32 cellular contexts compared by ENCODE assay signal in genomic region chr7:116451958-116452729, GRCh38. TPM values are rescaled to one million over a fixed set of nuclear protein-coding genes. Genes with fewer than 3 reads are reported as not detected.
DNase-seq lines count a peak whose midpoint lies in the region; ATAC-seq, FAIRE-seq and TF ChIP-seq lines count a peak whose summit lies in the region.
"Had no signal": no experiment of that assay in that cellular context is flagged by ENCODE, and none has a peak within 500 bp of the region (broad histone marks: within the 10 kb centered on the region; RNA-seq: fewer than 3 reads in every experiment).

No MANE protein-coding gene starts in this region.

- H3K36me3 ChIP-seq in GM23338 (ENCODE audit: insufficient read depth) (no peaks in the 10 kb centered on the region), SK-N-MC (ENCODE audit: insufficient read depth, low read length) (no peaks in the 10 kb centered on the region), keratinocyte (ENCODE audit: control insufficient read depth in 2 of 2, extremely low read depth in 1 of 2, insufficient read depth in 2 of 2, low read length in 2 of 2) (no peaks in the 10 kb centered on the region), GM23248 (ENCODE audit: low read depth) (no peaks in the 10 kb centered on the region)
- H3K36me3 ChIP-seq: BLaER1 treated with 17β-estradiol and CSF1 and Interleukin-3, amounts not matched to agents 10 nM and 100 nM; colonic mucosa; lower lobe of right lung; pancreas had no signal

- H3K36me3 Mint-ChIP-seq in GM23338 (ENCODE audit: low read depth), result no peaks in the 10 kb centered on the region
- H3K36me3 Mint-ChIP-seq: activated naive CD8-positive, alpha-beta T cell treated with anti-CD3 and anti-CD28 coated beads for 36 hours; stimulated activated effector memory CD8-positive, alpha-beta T cell treated with anti-CD3 and anti-CD28 coated beads, Interleukin-12 subunit alpha, Interleukin-12 subunit beta, amount 100 ng/mL, for 72 hours had no signal

- peak in 1 of 2 experiments; percentile 24; a peak in 1 of 5 replicates for TF ChIP-seq RAD21 in A549 (conservative IDR thresholded peaks at IDR 0.05 in 1 of 2, IDR thresholded peaks at IDR 0.05 in 1 of 2)

- CTCF ChIA-PET in A549 (lab: Yijun Ruan, JAX), result interaction anchor here (0.6 to 1.0 kb wide), 4 partner anchors 9 to 171 kb away, joined by 3 to 4 read pairs (median 3); no protein-coding TSS in a partner anchor

- peaks cover 4% of the 10 kb centered on the region; the same call in 1 of the 3 replicates for H3K4me1 Mint-ChIP-seq in GM23338
- H3K4me1 Mint-ChIP-seq: activated naive CD8-positive, alpha-beta T cell treated with anti-CD3 and anti-CD28 coated beads for 36 hours; nephron progenitor cell; stimulated activated effector memory CD8-positive, alpha-beta T cell treated with anti-CD3 and anti-CD28 coated beads, Interleukin-12 subunit alpha, Interleukin-12 subunit beta, amount 100 ng/mL, for 72 hours had no signal

- no peaks in the 10 kb centered on the region for H3K9me3 Mint-ChIP-seq in GM23338
- H3K9me3 Mint-ChIP-seq: activated naive CD8-positive, alpha-beta T cell treated with anti-CD3 and anti-CD28 coated beads for 36 hours; activated T-cell treated with anti-CD3 and anti-CD28 coated beads, Interleukin-2, amount 50 U/mL, for 24 hours; nephron progenitor cell; stimulated activated effector memory CD8-positive, alpha-beta T cell treated with anti-CD3 and anti-CD28 coated beads, Interleukin-12 subunit alpha, Interleukin-12 subunit beta, amount 100 ng/mL, for 72 hours had no signal

- no peak for TF ChIP-seq EP300 in A549 (IDR thresholded peaks at IDR 0.05)

- H3K4me3 ChIP-seq in A549, result no peak overlapping the region
- no peak overlapping the region for H3K4me3 ChIP-seq in GM23338
- no peak overlapping the region for H3K4me3 ChIP-seq in SK-N-MC
- no peak overlapping the region for H3K4me3 ChIP-seq in keratinocyte (ENCODE audit: control insufficient read depth in 2 of 3, extremely low read depth in 1 of 3, insufficient read depth in 2 of 3, low read depth in 1 of 3, low read length in 3 of 3)
- no peak overlapping the region for H3K4me3 ChIP-seq in GM23248
- H3K4me3 ChIP-seq: BLaER1 treated with 17β-estradiol and CSF1 and Interleukin-3, amounts not matched to agents 10 nM and 100 nM; colonic mucosa; lower lobe of right lung; pancreas had no signal

- TF ChIP-seq POLR2A in A549 (IDR thresholded peaks at IDR 0.05; ENCODE audit: low read length), result no peak

- H2AFZ ChIP-seq in GM23338 (no peak overlapping the region), keratinocyte (ENCODE audit: control insufficient read depth, low read length) (peak overlapping the region; percentile 13), GM23248 (no peak overlapping the region)

- H3K9ac ChIP-seq in SK-N-MC (ENCODE audit: insufficient read length) (no peak overlapping the region), keratinocyte (ENCODE audit: control insufficient read depth, extremely low read depth, insufficient read depth, low read length) (no peak overlapping the region), GM23248 (no peak overlapping the region)
- H3K9ac ChIP-seq: BLaER1 treated with 17β-estradiol and CSF1 and Interleukin-3, amounts not matched to agents 10 nM and 100 nM had no signal

- H3F3A ChIP-seq in GM23338 (replicated peaks; ENCODE audit: low read depth), result no peaks in the 10 kb centered on the region
- H3F3A ChIP-seq in GM23248 (ENCODE audit: insufficient read depth), result peaks cover 25% of the 10 kb centered on the region

- H3K4me2 ChIP-seq in A549 (no peak overlapping the region), GM23338 (no peak overlapping the region), keratinocyte (ENCODE audit: control insufficient read depth, extremely low read depth, insufficient read depth, low read depth, low read length) (no peak overlapping the region), GM23248 (ENCODE audit: unreplicated experiment) (no peak overlapping the region)
- H3K4me2 ChIP-seq: BLaER1 treated with 17β-estradiol and CSF1 and Interleukin-3, amounts not matched to agents 10 nM and 100 nM had no signal

- dilution Hi-C loops in keratinocyte (cut with MboI; ENCODE audit: extremely low pct_ligation_motif_present, low sequenced_read_pairs), result no loop called here

- peak overlapping the region; percentile 20 to 70; a peak in 4 of 6 replicates for H3K27ac ChIP-seq in A549
- no peak overlapping the region for H3K27ac ChIP-seq in GM23338 (ENCODE audit: low read depth)
- H3K27ac ChIP-seq in SK-N-MC, result peak overlapping the region; percentile 32; the same call in 1 of the 2 replicates
- H3K27ac ChIP-seq in keratinocyte (ENCODE audit: control insufficient read depth, insufficient read depth, low read length), result peak overlapping the region; percentile 18
- no peak overlapping the region for H3K27ac ChIP-seq in GM23248
- H3K27ac ChIP-seq: BLaER1 treated with 17β-estradiol and CSF1 and Interleukin-3, amounts not matched to agents 10 nM and 100 nM; colonic mucosa; epithelial cell of prostate; HL-60; lower lobe of right lung; pancreas had no signal

- H3K4me3 Mint-ChIP-seq in GM23338, result no peak overlapping the region
- H3K4me3 Mint-ChIP-seq: activated naive CD8-positive, alpha-beta T cell treated with anti-CD3 and anti-CD28 coated beads for 36 hours; activated T-cell treated with anti-CD3 and anti-CD28 coated beads, Interleukin-2, amount 50 U/mL, for 24 hours; nephron progenitor cell; stimulated activated effector memory CD8-positive, alpha-beta T cell treated with anti-CD3 and anti-CD28 coated beads, Interleukin-12 subunit alpha, Interleukin-12 subunit beta, amount 100 ng/mL, for 72 hours had no signal

- H3K27me3 Mint-ChIP-seq in GM23338 (ENCODE audit: insufficient read depth, low read depth, poor library complexity), result no peaks in the 10 kb centered on the region

- TF ChIP-seq CTCF in A549 (IDR thresholded peaks at IDR 0.05) (no peak), GM23338 (conservative IDR thresholded peaks at IDR 0.05; ENCODE audit: low read depth in 2 of 2) (peak; percentile 34 to 52), keratinocyte (optimal IDR thresholded peaks at IDR 0.05 in 1 of 3, IDR thresholded peaks at IDR 0.05 in 1 of 3, conservative IDR thresholded peaks at IDR 0.05 in 1 of 3; ENCODE audit: extremely low read depth in 1 of 3, insufficient read depth in 2 of 3, low read length in 3 of 3) (peak in 1 of 3 experiments; percentile 24)

- FAIRE-seq in A549 (lab: Jason Lieb, UNC) (peak; percentile 18), keratinocyte (lab: Jason Lieb, UNC) (peak; percentile 77)
- FAIRE-seq: G401.6, pancreas had no signal

- DNase-seq in A549 (ENCODE audit: low read depth in 1 of 2, low spot score in 1 of 2) (no peak), GM23338 (ENCODE audit: low spot score) (peak; percentile 31), SK-N-MC (ENCODE audit: low read depth, low spot score) (no peak), keratinocyte (ENCODE audit: low read depth, low spot score) (no peak), GM23248 (no peak), SW480 (ENCODE audit: low spot score) (no peak)
- DNase-seq: activated effector memory CD4-positive, alpha-beta T cell treated with anti-CD3 and anti-CD28 coated beads, Interleukin-2, amount 50 U/mL, for 16 hours; activated naive CD8-positive, alpha-beta T cell treated with anti-CD3 and anti-CD28 coated beads for 36 hours; activated T-cell treated with anti-CD3 and anti-CD28 coated beads, Interleukin-2, amount 50 U/mL, for 24 hours; anterior cingulate cortex; colonic mucosa; DMS79; effector CD8-positive, alpha-beta T cell; glutamatergic neuron; islet precursor cell; lower lobe of right lung; MV-4-11; NCI-H1436 treated with DMSO at 0.1 percent for 48 hours; NCI-H2081 treated with DMSO at 0.1 percent for 48 hours; NCI-H748 treated with DMSO at 0.1 percent for 48 hours; nephron progenitor cell; pancreas; retina; T-helper 2 cell; trophoblast cell had no signal

- H3K79me2 ChIP-seq in GM23338 (replicated peaks; ENCODE audit: insufficient read depth), result no peaks in the 10 kb centered on the region
- H3K79me2 ChIP-seq in keratinocyte (ENCODE audit: control insufficient read depth, insufficient read depth, low read length), result no peaks in the 10 kb centered on the region
- H3K79me2 ChIP-seq in GM23248 (ENCODE audit: insufficient read depth), result no peaks in the 10 kb centered on the region

- in situ Hi-C loops in GM23248 (cut with MboI), result no loop called here

- no peaks in the 10 kb centered on the region; the same call in 1 of the 2 replicates for H3K9me2 ChIP-seq in GM23338 (ENCODE audit: insufficient read depth)
- no peaks in the 10 kb centered on the region for H3K9me2 ChIP-seq in GM23248 (ENCODE audit: insufficient read depth)

- H3K9me3 ChIP-seq in A549 (no peaks in the 10 kb centered on the region), SK-N-MC (ENCODE audit: low read depth, low read length) (no peaks in the 10 kb centered on the region), keratinocyte (ENCODE audit: control insufficient read depth, low read depth, low read length) (no peaks in the 10 kb centered on the region), GM23248 (ENCODE audit: low read depth) (no peaks in the 10 kb centered on the region)
- H3K9me3 ChIP-seq: BLaER1 treated with 17β-estradiol and CSF1 and Interleukin-3, amounts not matched to agents 10 nM and 100 nM; colonic mucosa; lower lobe of right lung; pancreas had no signal

- ATAC-seq in A549, result peak in 1 of 2 experiments; percentile 15; a peak in 1 of 6 replicates
- no peak for ATAC-seq in GM23338
- no peak for ATAC-seq in HG02870 (IDR thresholded peaks at IDR 0.05; ENCODE audit: unreplicated experiment)
- ATAC-seq in HG03175 (IDR thresholded peaks at IDR 0.05; ENCODE audit: unreplicated experiment), result no peak
- ATAC-seq: lower lobe of right lung; pancreas; stimulated activated effector memory CD8-positive, alpha-beta T cell treated with anti-CD3 and anti-CD28 coated beads, Interleukin-12 subunit alpha, Interleukin-12 subunit beta, amount 100 ng/mL, for 72 hours had no signal

- no peaks in the 10 kb centered on the region for H3K27me3 ChIP-seq in GM23338 (ENCODE audit: insufficient read depth)
- H3K27me3 ChIP-seq in keratinocyte (ENCODE audit: control insufficient read depth, extremely low read depth, insufficient read depth, low read length), result no peaks in the 10 kb centered on the region
- no peaks in the 10 kb centered on the region for H3K27me3 ChIP-seq in GM23248 (replicated peaks; ENCODE audit: insufficient read depth)
- H3K27me3 ChIP-seq: BLaER1 treated with 17β-estradiol and CSF1 and Interleukin-3, amounts not matched to agents 10 nM and 100 nM; colonic mucosa; pancreas had no signal

- H3K4me1 ChIP-seq in A549, result peaks cover 58% of the 10 kb centered on the region
- no peaks in the 10 kb centered on the region for H3K4me1 ChIP-seq in GM23338 (ENCODE audit: insufficient read depth)
- H3K4me1 ChIP-seq in keratinocyte (ENCODE audit: control insufficient read depth, extremely low read depth, insufficient read depth, low read length), result peaks cover 28% of the 10 kb centered on the region
- H3K4me1 ChIP-seq in GM23248 (ENCODE audit: insufficient read depth), result peaks cover 42% of the 10 kb centered on the region
- H3K4me1 ChIP-seq: BLaER1 treated with 17β-estradiol and CSF1 and Interleukin-3, amounts not matched to agents 10 nM and 100 nM; colonic mucosa; pancreas had no signal

- 98% methylated on average over 2 of the region's 2 CpGs for WGBS in A549 (ENCODE audit: missing lambda C conversion rate)
- 93 to 98% methylated on average over 2 of the region's 2 CpGs for WGBS in GM23248 (ENCODE audit: low coverage in 1 of 2, low lambda C conversion rate in 2 of 2, missing lambda C conversion rate in 2 of 2), 2 experiments

- no peak overlapping the region for H3K27ac Mint-ChIP-seq in GM23338
- H3K27ac Mint-ChIP-seq: activated naive CD8-positive, alpha-beta T cell treated with anti-CD3 and anti-CD28 coated beads for 36 hours; activated T-cell treated with anti-CD3 and anti-CD28 coated beads, Interleukin-2, amount 50 U/mL, for 24 hours; nephron progenitor cell; stimulated activated effector memory CD8-positive, alpha-beta T cell treated with anti-CD3 and anti-CD28 coated beads, Interleukin-12 subunit alpha, Interleukin-12 subunit beta, amount 100 ng/mL, for 72 hours had no signal

- POLR2A ChIA-PET in A549 (lab: Yijun Ruan, JAX), result no interaction called here

- H4K20me1 ChIP-seq in GM23338 (replicated peaks; ENCODE audit: insufficient read depth) (no peaks in the 10 kb centered on the region), keratinocyte (ENCODE audit: control insufficient read depth, extremely low read depth, insufficient read depth, low read length) (no peaks in the 10 kb centered on the region), GM23248 (ENCODE audit: insufficient read depth) (no peaks in the 10 kb centered on the region)
- H4K20me1 ChIP-seq: BLaER1 treated with 17β-estradiol and CSF1 and Interleukin-3, amounts not matched to agents 10 nM and 100 nM had no signal

- no peaks in the 10 kb centered on the region for H3K9me1 ChIP-seq in keratinocyte (ENCODE audit: control insufficient read depth, extremely low read depth, insufficient read depth, low read length)

RNA-seq across cellular contexts. Expression of gene CAV2, which starts 47.4 kb away (rescaled TPM):
- 257 and 296 TPM in 2 replicates for polyA plus RNA-seq in A549 (2011; rRNA removed)
- 161 and 178 TPM in 2 replicates for polyA plus RNA-seq in A549 (2012; cell fraction: cytosol; rRNA removed)
- 64.3 and 90.5 TPM in 2 replicates for polyA plus RNA-seq in A549 (2012; cell fraction: nucleus; rRNA removed)
- polyA plus RNA-seq in A549 (2017; fragmentation: RNase III; extraction: RNeasy Plus Mini Kit Qiagen cat#74134 plus additional on column Dnase treatment), result 142 to 159 TPM (median 156 TPM) in 3 replicates
- 179 and 187 TPM in 2 replicates for polyA minus RNA-seq in A549 (2011; rRNA and poly(A)+ RNA removed)
- total RNA-seq in GM23338 (2014; rRNA removed; shearing (Covaris generic)), result 3.5 and 6.6 TPM in 2 replicates
- 4.2 and 5.4 TPM in 2 replicates for polyA plus RNA-seq in GM23338 (2016; fragmentation: Nextera tagmentation; extraction: Ambion mirVana)
- polyA plus RNA-seq in keratinocyte, result 467 to 631 TPM (median 530 TPM) in 3 replicates
- polyA plus RNA-seq in keratinocyte (2011; ENCODE audit: low read depth), result 140 TPM
- polyA plus RNA-seq in keratinocyte (2011; cell fraction: cytosol; rRNA removed), result 511 and 813 TPM in 2 replicates
- 329 and 358 TPM in 2 replicates for polyA plus RNA-seq in keratinocyte (2011; cell fraction: nucleus; rRNA removed)
- polyA plus RNA-seq in keratinocyte (2012; ENCODE audit: low replicate concordance), result 170 and 280 TPM in 2 replicates
- 373 to 543 TPM (median 498 TPM) in 3 replicates for polyA minus RNA-seq in keratinocyte
- 618 TPM for polyA minus RNA-seq in keratinocyte (2011; cell fraction: cytosol; rRNA and poly(A)+ RNA removed)
- polyA minus RNA-seq in keratinocyte (2011; cell fraction: nucleus; rRNA and poly(A)+ RNA removed), result 114 and 202 TPM in 2 replicates
- total RNA-seq in GM23248 (2014; rRNA removed; shearing (Covaris generic)), result 251 and 283 TPM in 2 replicates
- 344 and 358 TPM in 2 replicates for polyA plus RNA-seq in GM23248 (2016; fragmentation: Nextera tagmentation; extraction: Ambion mirVana)
- total RNA-seq: activated naive CD8-positive, alpha-beta T cell treated with anti-CD3 and anti-CD28 coated beads for 36 hours had no signal

Comparison
In these comparisons a context has a peak if more than half of its experiments do, and no peak if none do; other contexts are left out.
1. H3K27ac ChIP-seq: peak in A549 (2 of 2), SK-N-MC (single experiment) and keratinocyte (single experiment); none in GM23338 (single experiment) and GM23248 (single experiment).
2. RNA of gene CAV2, which starts 47.4 kb away (polyA plus RNA-seq): 140 to 813 TPM in keratinocyte, 344 to 358 TPM in GM23248 and 64.3 to 296 TPM in A549; 4.2 to 5.4 TPM in GM23338; every median in the first group is over 10 times any median in the second.